8 cellular contexts compared by ENCODE assay signal in the genomic region with DNA sequence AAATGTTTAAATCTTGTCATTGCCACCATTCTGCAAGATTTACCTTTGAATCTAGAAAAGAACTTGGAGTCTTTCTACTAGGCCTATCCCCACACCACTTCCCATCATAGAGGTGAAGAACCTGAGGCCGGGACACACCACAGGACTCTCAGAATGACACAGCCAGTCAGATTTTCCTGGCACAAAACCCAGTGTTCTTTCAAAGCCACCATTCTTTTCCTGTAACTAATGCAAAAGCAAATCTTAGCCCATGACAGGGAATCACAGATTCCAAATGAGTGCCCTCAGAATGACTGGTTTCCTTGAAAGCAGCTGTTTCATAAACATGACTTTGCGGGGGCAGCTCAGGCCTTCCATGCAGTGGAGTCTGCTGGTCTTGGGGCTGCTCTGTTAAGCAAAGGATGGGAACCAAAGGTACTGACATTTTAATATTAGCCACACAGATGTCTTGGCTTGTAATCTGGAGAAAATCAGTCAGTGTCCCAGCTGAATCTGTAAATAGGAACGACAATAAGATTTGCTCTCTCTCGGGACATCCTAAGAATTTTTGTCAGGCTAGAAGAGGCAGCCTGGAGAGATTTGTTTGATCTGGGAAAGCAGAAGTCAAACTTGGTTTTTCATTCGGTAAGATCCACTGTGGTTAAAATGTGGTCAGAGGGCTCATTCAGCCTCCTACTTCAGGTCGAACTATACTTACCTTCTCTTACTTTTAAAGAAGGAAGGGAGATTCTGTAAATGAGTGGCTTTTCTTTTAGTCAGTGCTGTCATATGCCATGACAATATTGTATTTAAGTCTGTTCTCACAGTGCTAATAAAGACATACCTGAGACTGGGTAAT.
DNase-seq lines count a peak whose midpoint lies in the region; ATAC-seq, FAIRE-seq and TF ChIP-seq lines count a peak whose summit lies in the region.

No MANE protein-coding gene starts in this region.

- H3K18ac ChIP-seq in mesendoderm (ENCODE audit: low read length), result no peak overlapping the region

- SMC1A ChIA-PET in GM12878 (lab: Charles Lee; ENCODE audit: uncharacterized antibody, unreplicated experiment), result interaction anchor here (1.0 to 2.2 kb wide), 5 partner anchors 9 to 262 kb away, joined by 3 to 9 read pairs (median 6); no protein-coding TSS in a partner anchor

- no peak overlapping the region for H2AK5ac ChIP-seq in mesendoderm (ENCODE audit: low read length)

- BruUV-seq in GM12878 (replicated peaks; lab: Mats Ljungman, UMichigan), result TSS peak; percentile 91

- CTCF ChIA-PET in GM12878 (lab: Yijun Ruan, JAX), result interaction anchor here (0.9 to 1.4 kb wide), 5 partner anchors 9 to 262 kb away, joined by 3 to 5 read pairs (median 4); no protein-coding TSS in a partner anchor

- no peak overlapping the region for H2BK5ac ChIP-seq in mesendoderm (ENCODE audit: low read length)

- RAD21 ChIA-PET in GM12878 (lab: Charles Lee; ENCODE audit: unreplicated experiment), result interaction anchor here (2.0 to 3.1 kb wide), 2 partner anchors 10 to 12 kb away, joined by 7 to 10 read pairs; no protein-coding TSS in a partner anchor

- peak overlapping the region; percentile 74 for H3K27ac ChIP-seq in GM12878 (ENCODE audit: control insufficient read depth, insufficient read depth)
- H3K27ac ChIP-seq in thoracic aorta, result peak overlapping the region in 1 of 2 donors; percentile 9
- H3K27ac ChIP-seq in mesendoderm (ENCODE audit: low read depth, low read length), result no peak overlapping the region
- H3K27ac ChIP-seq in Karpas-422 (ENCODE audit: low read length), result no peak overlapping the region
- no peak overlapping the region for H3K27ac ChIP-seq in thyroid gland

- no peaks in the 10 kb centered on the region for H3K9me2 ChIP-seq in Karpas-422 (replicated peaks; ENCODE audit: insufficient read depth, low read length)

- H3K9me3 ChIP-seq in GM12878 (replicated peaks; ENCODE audit: control insufficient read depth, insufficient read depth, low read length), result no peaks in the 10 kb centered on the region
- H3K9me3 ChIP-seq in thoracic aorta, result no peaks in the 10 kb centered on the region
- no peaks in the 10 kb centered on the region for H3K9me3 ChIP-seq in Karpas-422 (ENCODE audit: low read length)
- H3K9me3 ChIP-seq in thyroid gland, result no peaks in the 10 kb centered on the region

- no peak overlapping the region for H3K56ac ChIP-seq in mesendoderm (ENCODE audit: low read length)

- H3K9ac ChIP-seq in GM12878 (ENCODE audit: control insufficient read depth, insufficient read depth, low read length) (no peak overlapping the region), mesendoderm (ENCODE audit: low read length) (no peak overlapping the region), Karpas-422 (ENCODE audit: low read length) (no peak overlapping the region)

- intact Hi-C loops in GM12878 (cut with micrococcal nuclease; ENCODE audit: unreplicated experiment), result loop anchor here (10.0 kb wide), 1 partner anchor 730 kb away; no protein-coding TSS in a partner anchor
- intact Hi-C loops in thyroid gland (cut with DNase I), result no loop called here

- no peak overlapping the region for H2BK120ac ChIP-seq in mesendoderm (ENCODE audit: low read depth, low read length)

- 0% methylated on average over 6 of the region's 6 CpGs for WGBS in GM12878 (ENCODE audit: insufficient coverage, insufficient replicate concordance, low lambda C conversion rate, missing lambda C conversion rate)
- WGBS in mesendoderm (ENCODE audit: extremely low coverage, insufficient coverage, low lambda C conversion rate), result no CpG with 5 or more reads among the region's 6 CpGs
- WGBS in thyroid gland, 2 donors, result 60 to 72% methylated on average over 6 of the region's 6 CpGs

- H3K27me3 ChIP-seq in GM12878 (replicated peaks in 1 of 2; ENCODE audit: control insufficient read depth in 2 of 2, insufficient read depth in 2 of 2, low read length in 1 of 2) (no peaks in the 10 kb centered on the region), thoracic aorta (replicated peaks; ENCODE audit: insufficient read depth) (no peaks in the 10 kb centered on the region), mesendoderm (ENCODE audit: insufficient read depth, low read length, poor library complexity) (no peaks in the 10 kb centered on the region), Karpas-422 (ENCODE audit: low read length) (no peaks in the 10 kb centered on the region), thyroid gland (no peaks in the 10 kb centered on the region)

- no peak overlapping the region for H2BK15ac ChIP-seq in mesendoderm (replicated peaks; ENCODE audit: low read depth)

- no peak overlapping the region for H4K5ac ChIP-seq in mesendoderm (ENCODE audit: low read length)

- TF ChIP-seq EP300 in GM12878 (IDR thresholded peaks at IDR 0.05; ENCODE audit: borderline replicate concordance in 1 of 2, control insufficient read depth in 1 of 2, low read depth in 2 of 2, low read length in 2 of 2), result peak in 1 of 2 experiments; percentile 13; a peak in 1 of 4 replicates

- in situ Hi-C loops in GM12878 (cut with MboI), result loop anchor here (25.0 kb wide), 1 partner anchor 717 kb away; no protein-coding TSS in a partner anchor

- H3K4me2 ChIP-seq in GM12878 (ENCODE audit: control insufficient read depth, insufficient read depth) (peak overlapping the region; percentile 68), mesendoderm (ENCODE audit: low read length) (no peak overlapping the region), Karpas-422 (ENCODE audit: low read depth, low read length, poor library complexity, severe bottlenecking) (no peak overlapping the region)

- H3K23ac ChIP-seq in mesendoderm (ENCODE audit: low read length), result no peak overlapping the region

- peaks cover 23% of the 10 kb centered on the region for H3K4me1 ChIP-seq in GM12878 (ENCODE audit: control insufficient read depth, insufficient read depth, low read length)
- peaks cover 5 to 17% of the 10 kb centered on the region in 2 donors for H3K4me1 ChIP-seq in thoracic aorta (ENCODE audit: control insufficient read depth in 1 of 2, low read depth in 2 of 2)
- no peaks in the 10 kb centered on the region for H3K4me1 ChIP-seq in mesendoderm (ENCODE audit: control insufficient read depth, low read depth, low read length)
- H3K4me1 ChIP-seq in Karpas-422 (ENCODE audit: low read length), result no peaks in the 10 kb centered on the region
- peaks cover 3 to 27% of the 10 kb centered on the region in 2 donors for H3K4me1 ChIP-seq in thyroid gland

- no peaks in the 10 kb centered on the region for H3K79me1 ChIP-seq in mesendoderm (ENCODE audit: low read length)

- H2AFZ ChIP-seq in GM12878 (ENCODE audit: control insufficient read depth, low read depth, low read length), result peak overlapping the region; percentile 32; the same call in 1 of the 2 replicates
- H2AFZ ChIP-seq in Karpas-422 (ENCODE audit: low read length), result no peak overlapping the region

- POLR2A ChIA-PET in GM12878 (lab: Charles Lee), result interaction anchor here (0.6 kb wide), 1 partner anchor 1780 kb away, joined by 3 read pairs; no protein-coding TSS in a partner anchor

- H4K8ac ChIP-seq in mesendoderm (ENCODE audit: low read depth, low read length), result no peak overlapping the region

- ATAC-seq in GM19351 (IDR thresholded peaks at IDR 0.05; ENCODE audit: unreplicated experiment), result peak; percentile 75
- peak; percentile 69 for ATAC-seq in HG03442 (IDR thresholded peaks at IDR 0.05; ENCODE audit: unreplicated experiment)
- peak; percentile 86 for ATAC-seq in GM12878
- peak; percentile 63 for ATAC-seq in thoracic aorta (ENCODE audit: insufficient number of reproducible peaks, low FRiP score, low read depth)

- peak; percentile 38 for FAIRE-seq in GM12878 (lab: Jason Lieb, UNC)

- DNase-seq in A172 (ENCODE audit: low spot score) (peak; percentile 42), GM12878 (ENCODE audit: low read depth, low spot score) (peak; percentile 68), thoracic aorta (ENCODE audit: low spot score) (peak; percentile 25), mesendoderm (no peak), Karpas-422 (no peak), thyroid gland (no peak)

- H3K36me3 ChIP-seq in GM12878 (ENCODE audit: control insufficient read depth in 2 of 2, insufficient read depth in 2 of 2, low read length in 1 of 2), result no peaks in the 10 kb centered on the region
- H3K36me3 ChIP-seq in thoracic aorta, result peaks cover 4% of the 10 kb centered on the region
- no peaks in the 10 kb centered on the region for H3K36me3 ChIP-seq in mesendoderm (ENCODE audit: control insufficient read depth, insufficient read depth, low read length)
- H3K36me3 ChIP-seq in Karpas-422 (ENCODE audit: insufficient read depth, low read length), result no peaks in the 10 kb centered on the region
- no peaks in the 10 kb centered on the region for H3K36me3 ChIP-seq in thyroid gland

- H3K79me2 ChIP-seq in GM12878 (ENCODE audit: control insufficient read depth, insufficient read depth, low read length), result no peaks in the 10 kb centered on the region
- no peaks in the 10 kb centered on the region for H3K79me2 ChIP-seq in mesendoderm (ENCODE audit: control insufficient read depth, insufficient read depth, low read length)
- H3K79me2 ChIP-seq in Karpas-422 (ENCODE audit: low read length), result no peaks in the 10 kb centered on the region

- TF ChIP-seq POLR2A in GM12878 (IDR thresholded peaks at IDR 0.05; ENCODE audit: low read depth, low read length), result no peak
- no peak for TF ChIP-seq POLR2A in thyroid gland (IDR thresholded peaks at IDR 0.05)

- TF ChIP-seq CTCF in GM12878 (IDR thresholded peaks at IDR 0.05 in 2 of 3, conservative IDR thresholded peaks at IDR 0.05 in 1 of 3; ENCODE audit: control insufficient read depth in 2 of 3, extremely low read depth in 1 of 3, insufficient read depth in 1 of 3, low read depth in 3 of 3, low read length in 3 of 3) (no peak), thoracic aorta (IDR thresholded peaks at IDR 0.05) (no peak), thyroid gland (IDR thresholded peaks at IDR 0.05) (no peak)

- H3K4ac ChIP-seq in mesendoderm (ENCODE audit: low read depth, low read length), result no peak overlapping the region

- H4K20me1 ChIP-seq in GM12878 (ENCODE audit: control insufficient read depth, insufficient read depth) (no peaks in the 10 kb centered on the region), Karpas-422 (ENCODE audit: insufficient read depth, low read depth, low read length) (no peaks in the 10 kb centered on the region)

- H3K4me3 ChIP-seq in GM12878 (peak overlapping the region; percentile 9), thoracic aorta (no peak overlapping the region), mesendoderm (ENCODE audit: low read length) (no peak overlapping the region), Karpas-422 (ENCODE audit: low read length) (no peak overlapping the region), thyroid gland (replicated peaks in 1 of 3) (no peak overlapping the region)

- TF ChIP-seq RAD21 in GM12878 (IDR thresholded peaks at IDR 0.05; ENCODE audit: insufficient read depth, low read depth, low read length), result no peak

TF ChIP-seq in GM12878, 131 proteins besides CTCF, POLR2A, EP300 and RAD21 (continues in another document):
- TF ChIP-seq FOXK2 (IDR thresholded peaks at IDR 0.05), result no peak
- 0 out of 2 replicates have a peak, but pooled peaks have one; percentile 45 for TF ChIP-seq FOXM1 (IDR thresholded peaks at IDR 0.05; ENCODE audit: low read depth, low read length)
- peak in 1 of 2 experiments; percentile 47; a peak in 2 of 4 replicates for TF ChIP-seq ETV6 (conservative IDR thresholded peaks at IDR 0.05 in 1 of 2, IDR thresholded peaks at IDR 0.05 in 1 of 2; ENCODE audit: borderline replicate concordance in 1 of 2, low read depth in 1 of 2)

Comparison
In these comparisons a context has a peak if more than half of its experiments do, and no peak if none do; other contexts are left out.
1. DNase-seq: peak in A172 (single experiment), GM12878 (single experiment) and thoracic aorta (single experiment); none in mesendoderm (single experiment), Karpas-422 (single experiment) and thyroid gland (0 of 2).
2. Peak in every context shown above with its lines, with median percentiles within 50 percentile points of each other: ATAC-seq.